ENCODE assay signal across 8 cellular contexts in genomic region chr12:57744194-57744776, GRCh38.
A peak's percentile ranks its signal among the peaks of the same experiment; 100 is the strongest.
DNase-seq lines count a peak whose midpoint lies in the region; ATAC-seq, FAIRE-seq and TF ChIP-seq lines count a peak whose summit lies in the region.

No MANE protein-coding gene starts in this region.

- H3K4me3 ChIP-seq in AG10803 (ENCODE audit: low read length) (peak overlapping the region; percentile 99), SK-N-MC (peak overlapping the region; percentile 83), iPS-15b (ENCODE audit: low read depth, low read length) (peak overlapping the region; percentile 90)

- H3K4me1 ChIP-seq in iPS-15b (ENCODE audit: control insufficient read depth, insufficient read depth, low read length) = peaks cover 3% of the 10 kb centered on the region

- DNase-seq in AG10803 (ENCODE audit: low read depth) (peak; percentile 82), SK-N-MC (ENCODE audit: low read depth, low spot score) (peak; percentile 40), amniotic stem cell (lab: John Stamatoyannopoulos, UW) (peak; percentile 59), RCC 7860 (ENCODE audit: low spot score) (no peak)
- DNase-seq in stimulated activated CD4-positive, alpha-beta T cell treated with anti-CD3 and anti-CD28 coated beads, Interleukin-15, amount 100 ng/mL, for 24 hours = peak; percentile 80

- peak overlapping the region; percentile 87 for H3K9ac ChIP-seq in SK-N-MC (ENCODE audit: insufficient read length)
- peak overlapping the region; percentile 28 for H3K9ac ChIP-seq in iPS-15b (ENCODE audit: low read depth, low read length)

- no peak for TF ChIP-seq CTCF in AG10803 (conservative IDR thresholded peaks at IDR 0.05; ENCODE audit: low read length)

- peaks cover 36% of the 10 kb centered on the region for H3K27me3 ChIP-seq in iPS-15b (ENCODE audit: control insufficient read depth, insufficient read depth, low read length)

- FAIRE-seq in RCC 7860 (lab: Jason Lieb, UNC) = no peak

- H3K9me3 ChIP-seq in SK-N-MC (ENCODE audit: low read depth, low read length) = no peaks in the 10 kb centered on the region
- no peaks in the 10 kb centered on the region for H3K9me3 ChIP-seq in iPS-15b (ENCODE audit: control insufficient read depth, insufficient read depth, low read length)

- ATAC-seq in GM18867 (IDR thresholded peaks at IDR 0.05; ENCODE audit: unreplicated experiment) (peak; percentile 39), HG03066 (IDR thresholded peaks at IDR 0.05; ENCODE audit: low read depth, unreplicated experiment) (peak; percentile 34)

- H3K36me3 ChIP-seq in SK-N-MC (ENCODE audit: insufficient read depth, low read length) (peaks cover 35% of the 10 kb centered on the region), iPS-15b (ENCODE audit: control insufficient read depth, insufficient read depth, low read length) (peaks cover 19% of the 10 kb centered on the region)

- H3K27ac ChIP-seq in SK-N-MC = peak overlapping the region; percentile 96
